Comparison of ENCODE assay signal across 18 cellular contexts in genomic region chr20:63064310-63064709, GRCh38. TPM values are rescaled to one million over a fixed set of nuclear protein-coding genes. Genes with fewer than 3 reads are reported as not detected.
DNase-seq lines count a peak whose midpoint lies in the region; ATAC-seq and TF ChIP-seq lines count a peak whose summit lies in the region.
"Had no signal": no experiment of that assay in that cellular context is flagged by ENCODE, and none has a peak within 500 bp of the region (broad histone marks: within the 10 kb centered on the region; RNA-seq: fewer than 3 reads in every experiment).

No MANE protein-coding gene starts in this region.

- no peaks in the 10 kb centered on the region for H3K9me3 ChIP-seq in Peyer's patch
- H3K9me3 ChIP-seq: neutrophil, transverse colon had no signal

- no peak overlapping the region for H3K27ac ChIP-seq in Peyer's patch
- H3K27ac ChIP-seq: neutrophil, transverse colon, WERI-Rb-1 had no signal

- H3K4me3 Mint-ChIP-seq in natural killer cell treated with Interleukin-12 subunit alpha and Interleukin-12 subunit beta and Interleukin-15 and Interleukin-18, amount 100 ng/mL, for 72 hours, result no peak overlapping the region
- H3K4me3 Mint-ChIP-seq in natural killer cell, result no peak overlapping the region
- H3K4me3 Mint-ChIP-seq: memory B cell; stimulated activated effector memory CD8-positive, alpha-beta T cell treated with anti-CD3 and anti-CD28 coated beads, Interleukin-12 subunit alpha, Interleukin-12 subunit beta, amount 100 ng/mL, for 72 hours had no signal

- TF ChIP-seq POLR2A in Peyer's patch (IDR thresholded peaks at IDR 0.05), result no peak

- H3K27me3 ChIP-seq in Peyer's patch, result no peaks in the 10 kb centered on the region

- ATAC-seq in natural killer cell treated with Interleukin-12 subunit alpha and Interleukin-12 subunit beta and Interleukin-15 and Interleukin-18, amount 100 ng/mL, for 72 hours, result no peak
- no peak for ATAC-seq in natural killer cell
- ATAC-seq in left colon, result peak; percentile 42
- ATAC-seq in GM21423 (IDR thresholded peaks at IDR 0.05; ENCODE audit: unreplicated experiment), result no peak
- ATAC-seq in GM19035 (IDR thresholded peaks at IDR 0.05; ENCODE audit: unreplicated experiment), result no peak
- ATAC-seq: stimulated activated effector memory CD8-positive, alpha-beta T cell treated with anti-CD3 and anti-CD28 coated beads, Interleukin-12 subunit alpha, Interleukin-12 subunit beta, amount 100 ng/mL, for 72 hours had no signal

- DNase-seq in natural killer cell treated with Interleukin-12 subunit alpha and Interleukin-12 subunit beta and Interleukin-15 and Interleukin-18, amount 100 ng/mL, for 72 hours (ENCODE audit: low spot score), result peak; percentile 34
- no peak for DNase-seq in natural killer cell
- DNase-seq in Peyer's patch, result peak in 2 of 3 donors; percentile 26 to 37
- DNase-seq in left colon, result peak in 1 of 2 donors; percentile 25
- DNase-seq in COLO668 (lab: John Stamatoyannopoulos, UW; ENCODE audit: unreplicated experiment), result no peak
- DNase-seq in NCI-H1105 (lab: John Stamatoyannopoulos, UW), result no peak
- DNase-seq: effector CD8-positive, alpha-beta T cell; HCEC 1CT; NCI-H1092; transverse colon; WERI-Rb-1 had no signal

- no peaks in the 10 kb centered on the region for H3K4me1 ChIP-seq in Peyer's patch
- H3K4me1 ChIP-seq: transverse colon had no signal

- intact Hi-C loops in natural killer cell (cut with micrococcal nuclease), result no loop called here
- intact Hi-C loops in left colon (cut with DNase I, micrococcal nuclease), result no loop called here

- H3K36me3 Mint-ChIP-seq in natural killer cell treated with Interleukin-12 subunit alpha and Interleukin-12 subunit beta and Interleukin-15 and Interleukin-18, amount 100 ng/mL, for 72 hours, result no peaks in the 10 kb centered on the region
- no peaks in the 10 kb centered on the region for H3K36me3 Mint-ChIP-seq in natural killer cell
- H3K36me3 Mint-ChIP-seq: memory B cell; stimulated activated effector memory CD8-positive, alpha-beta T cell treated with anti-CD3 and anti-CD28 coated beads, Interleukin-12 subunit alpha, Interleukin-12 subunit beta, amount 100 ng/mL, for 72 hours had no signal

- H3K36me3 ChIP-seq in Peyer's patch, result no peaks in the 10 kb centered on the region
- H3K36me3 ChIP-seq: neutrophil, transverse colon, WERI-Rb-1 had no signal

- peaks cover 0 to 4% of the 10 kb centered on the region in 2 donors for H3K4me1 Mint-ChIP-seq in natural killer cell treated with Interleukin-12 subunit alpha and Interleukin-12 subunit beta and Interleukin-15 and Interleukin-18, amount 100 ng/mL, for 72 hours (ENCODE audit: low read depth in 2 of 2)
- no peaks in the 10 kb centered on the region for H3K4me1 Mint-ChIP-seq in natural killer cell
- H3K4me1 Mint-ChIP-seq: memory B cell; stimulated activated effector memory CD8-positive, alpha-beta T cell treated with anti-CD3 and anti-CD28 coated beads, Interleukin-12 subunit alpha, Interleukin-12 subunit beta, amount 100 ng/mL, for 72 hours had no signal

- peaks cover 8% of the 10 kb centered on the region for H3K9me3 Mint-ChIP-seq in natural killer cell treated with Interleukin-12 subunit alpha and Interleukin-12 subunit beta and Interleukin-15 and Interleukin-18, amount 100 ng/mL, for 72 hours
- no peaks in the 10 kb centered on the region for H3K9me3 Mint-ChIP-seq in natural killer cell
- H3K9me3 Mint-ChIP-seq: memory B cell; stimulated activated effector memory CD8-positive, alpha-beta T cell treated with anti-CD3 and anti-CD28 coated beads, Interleukin-12 subunit alpha, Interleukin-12 subunit beta, amount 100 ng/mL, for 72 hours had no signal

- TF ChIP-seq CTCF in natural killer cell (IDR thresholded peaks at IDR 0.05) (no peak), Peyer's patch (IDR thresholded peaks at IDR 0.05) (no peak)

- no peak overlapping the region for H3K4me3 ChIP-seq in Peyer's patch
- H3K4me3 ChIP-seq: transverse colon had no signal

- no peak overlapping the region for H3K27ac Mint-ChIP-seq in natural killer cell treated with Interleukin-12 subunit alpha and Interleukin-12 subunit beta and Interleukin-15 and Interleukin-18, amount 100 ng/mL, for 72 hours
- no peak overlapping the region for H3K27ac Mint-ChIP-seq in natural killer cell
- H3K27ac Mint-ChIP-seq: memory B cell; stimulated activated effector memory CD8-positive, alpha-beta T cell treated with anti-CD3 and anti-CD28 coated beads, Interleukin-12 subunit alpha, Interleukin-12 subunit beta, amount 100 ng/mL, for 72 hours had no signal

- peaks cover 9 to 18% of the 10 kb centered on the region in 2 donors for H3K27me3 Mint-ChIP-seq in natural killer cell treated with Interleukin-12 subunit alpha and Interleukin-12 subunit beta and Interleukin-15 and Interleukin-18, amount 100 ng/mL, for 72 hours
- H3K27me3 Mint-ChIP-seq in natural killer cell (ENCODE audit: low read depth in 2 of 2), result peaks cover 0 to 14% of the 10 kb centered on the region in 2 donors

RNA-seq across cellular contexts. Expression of gene BHLHE23, which starts 57.5 kb away (rescaled TPM):
- total RNA-seq in natural killer cell treated with Interleukin-12 subunit alpha and Interleukin-12 subunit beta and Interleukin-15 and Interleukin-18, amount 100 ng/mL, for 72 hours, result not detected
- not detected for total RNA-seq in natural killer cell
- not detected for total RNA-seq in Peyer's patch
- total RNA-seq in left colon, result not detected
- total RNA-seq: bronchial epithelial cell, skeletal muscle tissue, transverse colon had no signal

Comparison
In these comparisons a context has a peak if more than half of its experiments do, and no peak if none do; other contexts are left out.
1. DNase-seq: peak in natural killer cell treated with Interleukin-12 subunit alpha and Interleukin-12 subunit beta and Interleukin-15 and Interleukin-18, amount 100 ng/mL, for 72 hours (single experiment) and Peyer's patch (2 of 3); none in natural killer cell (single experiment), COLO668 (single experiment) and NCI-H1105 (single experiment).